In the genomic region with DNA sequence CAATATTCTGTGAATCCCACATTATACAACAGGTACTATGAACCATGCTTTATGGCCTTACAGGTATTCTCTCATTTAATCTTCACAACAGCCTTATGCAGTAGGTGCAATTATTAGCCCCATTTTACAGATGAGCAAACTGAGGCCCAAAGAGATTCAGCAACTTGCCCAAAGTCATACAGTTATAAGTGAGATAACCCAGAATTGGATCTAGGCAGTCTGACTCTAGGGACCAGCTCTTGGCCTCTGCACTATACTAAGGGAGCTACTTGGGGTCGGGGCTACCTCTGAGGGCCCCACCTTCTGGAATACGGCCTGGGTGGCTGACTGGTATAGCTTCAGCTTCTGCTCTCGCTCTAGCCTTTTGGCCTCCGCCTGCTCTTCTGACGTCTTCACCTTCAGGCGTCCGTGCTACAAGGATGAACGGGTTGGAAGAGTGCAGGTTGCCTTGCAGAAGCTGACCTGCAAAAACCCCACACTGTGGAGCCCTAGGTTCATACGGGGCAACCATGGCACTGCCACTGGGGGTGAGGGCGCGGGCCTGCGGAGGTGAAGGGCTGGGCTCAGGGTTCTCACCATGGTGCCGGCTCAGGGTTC, we compare ENCODE assay signal across 8 cellular contexts. TPM values are rescaled to one million over a fixed set of nuclear protein-coding genes. Genes with fewer than 3 reads are reported as not detected.
DNase-seq lines count a peak whose midpoint lies in the region; ATAC-seq and TF ChIP-seq lines count a peak whose summit lies in the region.

No MANE protein-coding gene starts in this region.

- no peaks in the 10 kb centered on the region for H3F3A ChIP-seq in smooth muscle cell (ENCODE audit: low read depth)

- H3K4me3 Mint-ChIP-seq in T-helper 2 cell treated with Interferon-gamma antibody and Interleukin-4, amounts not matched to agents 5 μg/mL and 100 μg/mL, for 36 hours: peak overlapping the region; percentile 93

- H3K9ac ChIP-seq in smooth muscle cell (ENCODE audit: low read depth): peak overlapping the region; percentile 98

- no peak for ATAC-seq in GM19467 (IDR thresholded peaks at IDR 0.05; ENCODE audit: unreplicated experiment)
- ATAC-seq in HG03520 (IDR thresholded peaks at IDR 0.05; ENCODE audit: unreplicated experiment): no peak

- H3K4me1 ChIP-seq in right atrium auricular region: peaks cover 0 to 11% of the 10 kb centered on the region in 2 donors
- no peaks in the 10 kb centered on the region for H3K4me1 ChIP-seq in smooth muscle cell (ENCODE audit: low read depth)

- H4K20me1 ChIP-seq in smooth muscle cell (ENCODE audit: low read depth): no peaks in the 10 kb centered on the region

- peak overlapping the region; percentile 94 for H2AFZ ChIP-seq in smooth muscle cell (ENCODE audit: low read depth)

- H3K4me3 ChIP-seq in right atrium auricular region (peak overlapping the region; percentile 69 to 97), smooth muscle cell (peak overlapping the region; percentile 95)

- peak overlapping the region; percentile 93 for H3K27ac ChIP-seq in VCaP
- H3K27ac ChIP-seq in right atrium auricular region: peak overlapping the region; percentile 92 to 95
- H3K27ac ChIP-seq in smooth muscle cell (ENCODE audit: low read depth): peak overlapping the region; percentile 90

- H3K4me2 ChIP-seq in smooth muscle cell: peak overlapping the region; percentile 97

- H3K36me3 ChIP-seq in right atrium auricular region (peaks cover 9% of the 10 kb centered on the region), smooth muscle cell (ENCODE audit: low read depth) (no peaks in the 10 kb centered on the region)

- no peaks in the 10 kb centered on the region for H3K27me3 Mint-ChIP-seq in T-helper 2 cell treated with Interferon-gamma antibody and Interleukin-4, amounts not matched to agents 5 μg/mL and 100 μg/mL, for 36 hours (ENCODE audit: low read depth)

- H3K9me3 ChIP-seq in right atrium auricular region: no peaks in the 10 kb centered on the region
- no peaks in the 10 kb centered on the region for H3K9me3 ChIP-seq in smooth muscle cell (replicated peaks; ENCODE audit: low read depth)

- WGBS in smooth muscle cell (ENCODE audit: low lambda C conversion rate): 29% methylated on average over 13 of the region's 13 CpGs

- H3K36me3 Mint-ChIP-seq in T-helper 2 cell treated with Interferon-gamma antibody and Interleukin-4, amounts not matched to agents 5 μg/mL and 100 μg/mL, for 36 hours (ENCODE audit: low read depth): peaks cover 24% of the 10 kb centered on the region

- no peaks in the 10 kb centered on the region for H3K27me3 ChIP-seq in right atrium auricular region
- H3K27me3 ChIP-seq in smooth muscle cell (ENCODE audit: low read depth): no peaks in the 10 kb centered on the region

- DNase-seq in T-helper 2 cell treated with Interferon-gamma antibody and Interleukin-4, amounts not matched to agents 5 μg/mL and 100 μg/mL, for 36 hours (ENCODE audit: low spot score): peak; percentile 11
- DNase-seq in T-helper 2 cell: no peak
- no peak for DNase-seq in right atrium auricular region (ENCODE audit: low spot score)
- no peak for DNase-seq in smooth muscle cell (lab: John Stamatoyannopoulos, UW; ENCODE audit: unreplicated experiment)
- no peak for DNase-seq in SIG-M5 (lab: John Stamatoyannopoulos, UW)

- no peaks in the 10 kb centered on the region for H3K9me3 Mint-ChIP-seq in T-helper 2 cell treated with Interferon-gamma antibody and Interleukin-4, amounts not matched to agents 5 μg/mL and 100 μg/mL, for 36 hours

- peak overlapping the region; percentile 88 for H3K27ac Mint-ChIP-seq in T-helper 2 cell treated with Interferon-gamma antibody and Interleukin-4, amounts not matched to agents 5 μg/mL and 100 μg/mL, for 36 hours

- no peaks in the 10 kb centered on the region for H3K79me2 ChIP-seq in smooth muscle cell (ENCODE audit: low read depth)

- H3K4me1 Mint-ChIP-seq in T-helper 2 cell treated with Interferon-gamma antibody and Interleukin-4, amounts not matched to agents 5 μg/mL and 100 μg/mL, for 36 hours (ENCODE audit: low read depth): peaks cover 42% of the 10 kb centered on the region

- TF ChIP-seq CTCF in VCaP (conservative IDR thresholded peaks at IDR 0.05): no peak
- TF ChIP-seq CTCF in right atrium auricular region (IDR thresholded peaks at IDR 0.05): no peak
- TF ChIP-seq CTCF in smooth muscle cell (IDR thresholded peaks at IDR 0.05; ENCODE audit: borderline replicate concordance, insufficient read depth, poor library complexity, severe bottlenecking): no peak

RNA-seq across cellular contexts. Expression of gene RABGGTA, which starts 0.8 kb away (rescaled TPM):
- total RNA-seq in right atrium auricular region: 10 to 100 TPM; 21.3 to 22.2 TPM
- 15.4 and 18.5 TPM in 2 replicates for total RNA-seq in smooth muscle cell
- polyA plus RNA-seq in smooth muscle cell: 33.4 and 38.2 TPM in 2 replicates

RNA-seq across cellular contexts. Expression of gene TGM1, which starts 7.7 kb away (rescaled TPM):
- 10 to 100 TPM; 11.9 to 36.9 TPM for total RNA-seq in right atrium auricular region
- 4.1 and 13.6 TPM in 2 replicates for total RNA-seq in smooth muscle cell
- 1.6 and 7.7 TPM in 2 replicates for polyA plus RNA-seq in smooth muscle cell

RNA-seq across cellular contexts. Expression of gene TINF2, which starts 28.2 kb away (rescaled TPM):
- total RNA-seq in right atrium auricular region: 10 to 100 TPM; 28.2 to 36.3 TPM
- total RNA-seq in smooth muscle cell: 27.9 and 38.8 TPM in 2 replicates
- polyA plus RNA-seq in smooth muscle cell: 43.6 and 52.5 TPM in 2 replicates

RNA-seq across cellular contexts. Expression of gene DHRS1, which starts 28.9 kb away (rescaled TPM):
- total RNA-seq in right atrium auricular region: 10 to 100 TPM; 10.1 to 13.7 TPM
- 22.5 and 23.3 TPM in 2 replicates for total RNA-seq in smooth muscle cell
- polyA plus RNA-seq in smooth muscle cell: 25.2 and 27.4 TPM in 2 replicates

RNA-seq across cellular contexts. Expression of gene NOP9, which starts 29.0 kb away (rescaled TPM):
- total RNA-seq in right atrium auricular region (10 to 100 TPM; 13.9 to 15.5 TPM), smooth muscle cell (9.3 and 11.2 TPM in 2 replicates)
- polyA plus RNA-seq in smooth muscle cell: 2.7 and 3.3 TPM in 2 replicates
